ENCODE assay signal across 11 cellular contexts in genomic region chr1:22089134-22089571, GRCh38. TPM values are rescaled to one million over a fixed set of nuclear protein-coding genes. Genes with fewer than 3 reads are reported as not detected.
DNase-seq lines count a peak whose midpoint lies in the region; ATAC-seq and TF ChIP-seq lines count a peak whose summit lies in the region.
"Had no signal": no experiment of that assay in that cellular context is flagged by ENCODE, and none has a peak within 500 bp of the region (broad histone marks: within the 10 kb centered on the region; RNA-seq: fewer than 3 reads in every experiment).

No MANE protein-coding gene starts in this region.

- intact Hi-C loops in activated naive CD4-positive, alpha-beta T cell treated with anti-CD3 and anti-CD28 coated beads for 36 hours (cut with micrococcal nuclease), result loop anchor here (2.0 kb wide), 2 partner anchors 16 kb away; no protein-coding TSS in a partner anchor
- intact Hi-C loops in stomach (cut with DNase I; ENCODE audit: low total_unique reads), result no loop called here

- H3K36me3 ChIP-seq in hepatocyte (replicated peaks; ENCODE audit: insufficient read depth, low read depth), result peaks cover 4% of the 10 kb centered on the region
- H3K36me3 ChIP-seq in stomach, result peaks cover 21 to 83% (median 56%) of the 10 kb centered on the region in 4 donors

- peaks cover 91% of the 10 kb centered on the region for H3K4me1 Mint-ChIP-seq in activated naive CD4-positive, alpha-beta T cell treated with anti-CD3 and anti-CD28 coated beads for 36 hours (ENCODE audit: low read depth)
- peaks cover 67% of the 10 kb centered on the region for H3K4me1 Mint-ChIP-seq in T-helper 1 cell treated with Interleukin-12 subunit alpha and Interleukin-12 subunit beta and Interleukin-4 antibody, amounts not matched to agents 30 μg/mL and 1 μg/mL, for 36 hours (ENCODE audit: low read depth)

- TF ChIP-seq POLR2A in stomach (IDR thresholded peaks at IDR 0.05), result no peak

- no peak for TF ChIP-seq EP300 in stomach (IDR thresholded peaks at IDR 0.05)

- TF ChIP-seq CTCF in hepatocyte (IDR thresholded peaks at IDR 0.05; ENCODE audit: poor library complexity) (no peak), stomach (IDR thresholded peaks at IDR 0.05) (no peak)

- ATAC-seq in HG03571 (IDR thresholded peaks at IDR 0.05; ENCODE audit: unreplicated experiment) (no peak), GM21447 (IDR thresholded peaks at IDR 0.05; ENCODE audit: unreplicated experiment) (no peak), SK-N-SH treated with all-trans-retinoic acid at 6 μM for 48 hours (no peak)
- ATAC-seq: esophagus mucosa had no signal

- peaks cover 90% of the 10 kb centered on the region for H4K20me1 ChIP-seq in hepatocyte (ENCODE audit: insufficient read depth, poor library complexity, severe bottlenecking)

- peak overlapping the region; percentile 77 for H3K27ac Mint-ChIP-seq in activated naive CD4-positive, alpha-beta T cell treated with anti-CD3 and anti-CD28 coated beads for 36 hours
- peak overlapping the region; percentile 78 for H3K27ac Mint-ChIP-seq in T-helper 1 cell treated with Interleukin-12 subunit alpha and Interleukin-12 subunit beta and Interleukin-4 antibody, amounts not matched to agents 30 μg/mL and 1 μg/mL, for 36 hours

- H3K36me3 Mint-ChIP-seq in activated naive CD4-positive, alpha-beta T cell treated with anti-CD3 and anti-CD28 coated beads for 36 hours (ENCODE audit: low read depth), result peaks cover 44% of the 10 kb centered on the region
- peaks cover 54% of the 10 kb centered on the region for H3K36me3 Mint-ChIP-seq in T-helper 1 cell treated with Interleukin-12 subunit alpha and Interleukin-12 subunit beta and Interleukin-4 antibody, amounts not matched to agents 30 μg/mL and 1 μg/mL, for 36 hours (ENCODE audit: low read depth)

- peaks cover 9% of the 10 kb centered on the region for H3K4me1 ChIP-seq in hepatocyte (ENCODE audit: insufficient read depth)
- peaks cover 35 to 77% (median 56%) of the 10 kb centered on the region in 4 donors for H3K4me1 ChIP-seq in stomach

- H3K27ac ChIP-seq in hepatocyte, result peak overlapping the region; percentile 15
- peak overlapping the region in 3 of 5 donors; percentile 19 to 56 (median 19) for H3K27ac ChIP-seq in stomach

- H3K4me3 ChIP-seq in hepatocyte (no peak overlapping the region), stomach (peak overlapping the region in 1 of 4 donors; percentile 22)

- peak; percentile 47 for DNase-seq in activated naive CD4-positive, alpha-beta T cell treated with anti-CD3 and anti-CD28 coated beads for 36 hours
- DNase-seq in activated naive CD4-positive, alpha-beta T cell (lab: John Stamatoyannopoulos, UW), result no peak
- DNase-seq in hepatocyte (ENCODE audit: low spot score) (no peak), stomach (no peak)
- DNase-seq: NCI-H446 treated with DMSO at 0.1 percent for 48 hours had no signal

- H3K9me2 ChIP-seq in hepatocyte (replicated peaks; ENCODE audit: insufficient read depth), result no peaks in the 10 kb centered on the region

- H3K4me2 ChIP-seq in hepatocyte, result no peak overlapping the region

- H3K9me3 ChIP-seq in hepatocyte (ENCODE audit: low read depth) (no peaks in the 10 kb centered on the region), stomach (no peaks in the 10 kb centered on the region)

- CTCF ChIA-PET in activated naive CD4-positive, alpha-beta T cell treated with anti-CD3 and anti-CD28 coated beads for 36 hours (lab: Charles Lee), result no interaction called here

- no peaks in the 10 kb centered on the region for H3K27me3 Mint-ChIP-seq in activated naive CD4-positive, alpha-beta T cell treated with anti-CD3 and anti-CD28 coated beads for 36 hours (ENCODE audit: low read depth)
- H3K27me3 Mint-ChIP-seq in T-helper 1 cell treated with Interleukin-12 subunit alpha and Interleukin-12 subunit beta and Interleukin-4 antibody, amounts not matched to agents 30 μg/mL and 1 μg/mL, for 36 hours (ENCODE audit: low read depth), result no peaks in the 10 kb centered on the region

- no peak overlapping the region for H2AFZ ChIP-seq in hepatocyte

- no peaks in the 10 kb centered on the region for H3K9me3 Mint-ChIP-seq in activated naive CD4-positive, alpha-beta T cell treated with anti-CD3 and anti-CD28 coated beads for 36 hours
- H3K9me3 Mint-ChIP-seq in T-helper 1 cell treated with Interleukin-12 subunit alpha and Interleukin-12 subunit beta and Interleukin-4 antibody, amounts not matched to agents 30 μg/mL and 1 μg/mL, for 36 hours, result no peaks in the 10 kb centered on the region

- peak overlapping the region; percentile 6 for H3K4me3 Mint-ChIP-seq in activated naive CD4-positive, alpha-beta T cell treated with anti-CD3 and anti-CD28 coated beads for 36 hours
- H3K4me3 Mint-ChIP-seq in T-helper 1 cell treated with Interleukin-12 subunit alpha and Interleukin-12 subunit beta and Interleukin-4 antibody, amounts not matched to agents 30 μg/mL and 1 μg/mL, for 36 hours, result peak overlapping the region; percentile 62

- WGBS in hepatocyte (ENCODE audit: low lambda C conversion rate, missing lambda C conversion rate), result 69% methylated on average over 3 of the region's 3 CpGs
- WGBS in stomach, 5 donors, result 31 to 47% (median 36%) methylated on average over 3 of the region's 3 CpGs

- H3K27me3 ChIP-seq in hepatocyte, result no peaks in the 10 kb centered on the region
- no peaks in the 10 kb centered on the region for H3K27me3 ChIP-seq in stomach

- H3K79me2 ChIP-seq in hepatocyte, result peaks cover 93% of the 10 kb centered on the region

TF ChIP-seq in SK-N-SH treated with all-trans-retinoic acid at 6 μM for 48 hours, 23 proteins besides CTCF, POLR2A, EP300 and RAD21:
- TF ChIP-seq PPARA (CRISPR knock-in tag; IDR thresholded peaks at IDR 0.05; ENCODE audit: borderline replicate concordance) (no peak), ZNF8 (CRISPR knock-in tag; IDR thresholded peaks at IDR 0.05) (no peak), ZC3H10 (CRISPR knock-in tag; IDR thresholded peaks at IDR 0.05) (no peak), ZNF70 (CRISPR knock-in tag; IDR thresholded peaks at IDR 0.05) (no peak), ZFP3 (CRISPR knock-in tag; IDR thresholded peaks at IDR 0.05) (no peak), ARNTL (CRISPR knock-in tag; IDR thresholded peaks at IDR 0.05; ENCODE audit: borderline replicate concordance, low read depth) (no peak), RARB (CRISPR knock-in tag; IDR thresholded peaks at IDR 0.05) (no peak), ZFP30 (CRISPR knock-in tag; IDR thresholded peaks at IDR 0.05) (no peak), ESRRG (CRISPR knock-in tag; IDR thresholded peaks at IDR 0.05) (no peak), SNAI2 (CRISPR knock-in tag; IDR thresholded peaks at IDR 0.05) (no peak), BACH2 (CRISPR knock-in tag; IDR thresholded peaks at IDR 0.05; ENCODE audit: borderline replicate concordance) (no peak)

RNA-seq across cellular contexts. Expression of gene CDC42, which starts 36.6 kb away (rescaled TPM):
- 100 to 1,000 TPM; 318 to 322 TPM for total RNA-seq in activated naive CD4-positive, alpha-beta T cell treated with anti-CD3 and anti-CD28 coated beads for 36 hours
- total RNA-seq in hepatocyte (351 and 358 TPM in 2 replicates), stomach (100 to 1,000 TPM in 2 of 5 donors, 10 to 100 TPM in 3; 72.4 to 425 (median 80.8) TPM)
- polyA plus RNA-seq in hepatocyte (48.8 and 69.7 TPM in 2 replicates), stomach (100 to 1,000 TPM in 2 of 3 donors, 10 to 100 TPM in 1; 91.8 to 242 (median 179) TPM)

RNA-seq across cellular contexts. Expression of gene WNT4, which starts 53.7 kb away (rescaled TPM):
- total RNA-seq in activated naive CD4-positive, alpha-beta T cell treated with anti-CD3 and anti-CD28 coated beads for 36 hours, result not detected
- total RNA-seq in hepatocyte (1.6 and 1.7 TPM in 2 replicates), stomach (1 to 10 TPM in 2 of 5 donors, under 1 TPM in 3; 0.58 to 5.4 (median 0.89) TPM)
- polyA plus RNA-seq in hepatocyte (4.2 and 5.1 TPM in 2 replicates), stomach (1 to 10 TPM; 4.5 to 10.0 (median 9.5) TPM)
- total RNA-seq: LHCN-M2 had no signal
